In the genomic region with DNA sequence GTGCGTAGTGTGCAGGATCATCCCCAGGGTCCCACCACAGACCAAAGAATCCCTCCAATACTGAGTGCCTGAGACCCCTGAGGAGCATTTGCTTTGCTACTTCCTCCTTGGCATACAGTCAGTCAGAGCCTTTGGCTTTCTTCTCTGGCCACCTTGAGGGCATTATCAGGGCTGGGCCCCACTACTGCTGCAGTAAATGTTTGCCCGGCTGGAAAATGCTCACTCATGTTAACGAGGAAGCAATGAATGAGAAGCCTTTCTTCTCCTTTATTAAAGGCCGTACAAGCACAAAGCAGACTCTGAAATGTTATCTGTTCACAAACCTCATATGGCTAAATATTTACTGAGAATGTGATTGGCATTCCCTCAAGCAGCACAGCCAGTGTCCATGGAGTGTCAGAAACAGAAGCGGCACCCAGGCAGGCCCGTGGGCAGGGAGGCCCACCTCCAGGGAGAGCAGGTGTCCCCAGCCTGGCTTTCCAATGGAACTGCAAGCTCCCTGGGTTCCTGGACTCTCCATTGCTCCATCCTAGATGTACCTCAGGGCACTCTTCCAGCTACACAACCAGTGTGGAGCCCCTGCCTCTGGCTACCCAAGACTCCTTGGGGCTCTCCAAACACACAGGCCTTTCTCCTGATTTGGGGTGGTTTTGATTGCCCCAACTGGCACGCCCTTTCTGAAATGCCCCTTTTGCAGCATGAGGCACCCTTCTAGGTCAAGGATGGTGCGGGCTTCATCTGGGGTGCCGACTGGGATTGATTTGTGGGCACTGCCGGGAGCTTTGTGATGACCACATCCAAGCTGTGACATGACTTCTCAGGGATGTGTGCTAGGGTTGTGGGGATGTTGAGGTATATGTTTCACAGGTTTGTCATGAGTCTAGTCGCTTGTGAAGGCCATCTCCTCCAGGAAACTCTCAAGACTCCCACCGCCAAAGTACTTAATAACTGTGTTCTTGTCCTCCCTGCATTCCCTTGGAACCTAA, we compare ENCODE assay signal across 14 cellular contexts.
A peak's percentile ranks its signal among the peaks of the same experiment; 100 is the strongest.
DNase-seq lines count a peak whose midpoint lies in the region; ATAC-seq and TF ChIP-seq lines count a peak whose summit lies in the region.
"Had no signal": no experiment of that assay in that cellular context is flagged by ENCODE, and none has a peak within 500 bp of the region (broad histone marks: within the 10 kb centered on the region; RNA-seq: fewer than 3 reads in every experiment).

No MANE protein-coding gene starts in this region.

- no peaks in the 10 kb centered on the region for H3K36me3 ChIP-seq in naive thymus-derived CD4-positive, alpha-beta T cell (ENCODE audit: control insufficient read depth in 2 of 3, insufficient read depth in 3 of 3, low read length in 3 of 3)

- DNase-seq in KBM-7 (peak; percentile 35), H4 (ENCODE audit: low spot score) (no peak), NCI-H524 treated with DMSO at 0.1 percent for 48 hours (lab: John Stamatoyannopoulos, UW) (no peak)
- DNase-seq in naive thymus-derived CD4-positive, alpha-beta T cell: no peak
- no peak for DNase-seq in stimulated activated CD4-positive, alpha-beta T cell treated with anti-CD3 and anti-CD28 coated beads, Interleukin-4, amount 100 ng/mL, for 1 hour
- DNase-seq: activated CD4-positive, alpha-beta T cell treated with anti-CD3 and anti-CD28 coated beads, Interleukin-2, amount 50 U/mL, for 1 hour; activated effector memory CD4-positive, alpha-beta T cell treated with Interleukin-2 at 50 U/mL for 16 hours; CD4-positive, CD25-positive, alpha-beta regulatory T cell; stimulated activated CD4-positive, alpha-beta T cell treated with anti-CD3 and anti-CD28 coated beads, Interleukin-2, amount 100 ng/mL, for 24 hours had no signal

- peaks cover 19% of the 10 kb centered on the region for H3K9me3 Mint-ChIP-seq in dendritic cell treated with granulocyte-macrophage colony-stimulating factor and Interleukin-4, amounts not matched to agents 40 ng/mL and 50 ng/mL, for 4 days
- peaks cover 5 to 31% (median 12%) of the 10 kb centered on the region in 11 donors for H3K9me3 Mint-ChIP-seq in naive thymus-derived CD4-positive, alpha-beta T cell

- H3K4me3 Mint-ChIP-seq in dendritic cell treated with granulocyte-macrophage colony-stimulating factor and Interleukin-4, amounts not matched to agents 40 ng/mL and 50 ng/mL, for 4 days: no peak overlapping the region
- H3K4me3 Mint-ChIP-seq in naive thymus-derived CD4-positive, alpha-beta T cell: no peak overlapping the region
- H3K4me3 Mint-ChIP-seq: CD4-positive, CD25-positive, alpha-beta regulatory T cell; memory B cell; stimulated activated effector memory CD8-positive, alpha-beta T cell treated with anti-CD3 and anti-CD28 coated beads, Interleukin-12 subunit alpha, Interleukin-12 subunit beta, amount 100 ng/mL, for 72 hours had no signal

- intact Hi-C loops in dendritic cell treated with granulocyte-macrophage colony-stimulating factor and Interleukin-4, amounts not matched to agents 40 ng/mL and 50 ng/mL, for 4 days (cut with micrococcal nuclease): no loop called here
- intact Hi-C loops in naive thymus-derived CD4-positive, alpha-beta T cell (cut with micrococcal nuclease): no loop called here

- no peaks in the 10 kb centered on the region for H3K27me3 ChIP-seq in naive thymus-derived CD4-positive, alpha-beta T cell (ENCODE audit: control insufficient read depth in 2 of 2, insufficient read depth in 2 of 2, low read length in 2 of 2)

- H3K9me3 ChIP-seq in naive thymus-derived CD4-positive, alpha-beta T cell (ENCODE audit: control insufficient read depth in 2 of 3, low read length in 3 of 3): peaks cover 0 to 9% (median 0%) of the 10 kb centered on the region in 3 experiments

- TF ChIP-seq CTCF in C4-2B (conservative IDR thresholded peaks at IDR 0.05): no peak

- POLR2A ChIA-PET in naive thymus-derived CD4-positive, alpha-beta T cell (lab: Charles Lee): no interaction called here

- in situ Hi-C loops in KBM-7 (cut with MboI; ENCODE audit: low pct_unique_long_range_greater_than_20kb, low sequenced_read_pairs): no loop called here

- ATAC-seq in naive thymus-derived CD4-positive, alpha-beta T cell: peak; percentile 53
- no peak for ATAC-seq in SK-N-SH treated with all-trans-retinoic acid at 6 μM for 48 hours
- ATAC-seq: stimulated activated effector memory CD8-positive, alpha-beta T cell treated with anti-CD3 and anti-CD28 coated beads, Interleukin-12 subunit alpha, Interleukin-12 subunit beta, amount 100 ng/mL, for 72 hours had no signal

- peak overlapping the region; percentile 49 for H3K27ac ChIP-seq in C4-2B
- no peak overlapping the region for H3K27ac ChIP-seq in naive thymus-derived CD4-positive, alpha-beta T cell (ENCODE audit: low read depth, low read length)

- CTCF ChIA-PET in naive thymus-derived CD4-positive, alpha-beta T cell (lab: Charles Lee): no interaction called here

- H3K27me3 Mint-ChIP-seq in dendritic cell treated with granulocyte-macrophage colony-stimulating factor and Interleukin-4, amounts not matched to agents 40 ng/mL and 50 ng/mL, for 4 days: peaks cover 2% of the 10 kb centered on the region
- H3K27me3 Mint-ChIP-seq in naive thymus-derived CD4-positive, alpha-beta T cell: peaks cover 0 to 10% (median 0%) of the 10 kb centered on the region in 5 donors
- H3K27me3 Mint-ChIP-seq: CD4-positive, CD25-positive, alpha-beta regulatory T cell had no signal

- H3K36me3 Mint-ChIP-seq in dendritic cell treated with granulocyte-macrophage colony-stimulating factor and Interleukin-4, amounts not matched to agents 40 ng/mL and 50 ng/mL, for 4 days (ENCODE audit: low read depth): peaks cover 6% of the 10 kb centered on the region
- H3K36me3 Mint-ChIP-seq in naive thymus-derived CD4-positive, alpha-beta T cell: peaks cover under 1 to 6% (median 3%) of the 10 kb centered on the region in 5 donors
- H3K36me3 Mint-ChIP-seq: CD4-positive, CD25-positive, alpha-beta regulatory T cell; stimulated activated effector memory CD8-positive, alpha-beta T cell treated with anti-CD3 and anti-CD28 coated beads, Interleukin-12 subunit alpha, Interleukin-12 subunit beta, amount 100 ng/mL, for 72 hours had no signal

- no peak overlapping the region for H3K4me3 ChIP-seq in naive thymus-derived CD4-positive, alpha-beta T cell (ENCODE audit: low read length)

- H3K4me1 Mint-ChIP-seq in dendritic cell treated with granulocyte-macrophage colony-stimulating factor and Interleukin-4, amounts not matched to agents 40 ng/mL and 50 ng/mL, for 4 days (ENCODE audit: low read depth): peaks cover 52% of the 10 kb centered on the region
- H3K4me1 Mint-ChIP-seq in naive thymus-derived CD4-positive, alpha-beta T cell: peaks cover 6 to 18% (median 12%) of the 10 kb centered on the region in 7 donors
- H3K4me1 Mint-ChIP-seq: stimulated activated effector memory CD8-positive, alpha-beta T cell treated with anti-CD3 and anti-CD28 coated beads, Interleukin-12 subunit alpha, Interleukin-12 subunit beta, amount 100 ng/mL, for 72 hours had no signal

- peak overlapping the region; percentile 87 for H3K27ac Mint-ChIP-seq in dendritic cell treated with granulocyte-macrophage colony-stimulating factor and Interleukin-4, amounts not matched to agents 40 ng/mL and 50 ng/mL, for 4 days
- no peak overlapping the region for H3K27ac Mint-ChIP-seq in naive thymus-derived CD4-positive, alpha-beta T cell
- H3K27ac Mint-ChIP-seq: CD4-positive, CD25-positive, alpha-beta regulatory T cell; memory B cell; stimulated activated effector memory CD8-positive, alpha-beta T cell treated with anti-CD3 and anti-CD28 coated beads, Interleukin-12 subunit alpha, Interleukin-12 subunit beta, amount 100 ng/mL, for 72 hours had no signal

- no peaks in the 10 kb centered on the region for H3K4me1 ChIP-seq in naive thymus-derived CD4-positive, alpha-beta T cell (ENCODE audit: control insufficient read depth in 2 of 2, insufficient read depth in 2 of 2, low read length in 2 of 2)

TF ChIP-seq in SK-N-SH treated with all-trans-retinoic acid at 6 μM for 48 hours, 23 proteins besides CTCF, POLR2A, EP300 and RAD21 (continues in another document):
- TF ChIP-seq, protein P1, sequence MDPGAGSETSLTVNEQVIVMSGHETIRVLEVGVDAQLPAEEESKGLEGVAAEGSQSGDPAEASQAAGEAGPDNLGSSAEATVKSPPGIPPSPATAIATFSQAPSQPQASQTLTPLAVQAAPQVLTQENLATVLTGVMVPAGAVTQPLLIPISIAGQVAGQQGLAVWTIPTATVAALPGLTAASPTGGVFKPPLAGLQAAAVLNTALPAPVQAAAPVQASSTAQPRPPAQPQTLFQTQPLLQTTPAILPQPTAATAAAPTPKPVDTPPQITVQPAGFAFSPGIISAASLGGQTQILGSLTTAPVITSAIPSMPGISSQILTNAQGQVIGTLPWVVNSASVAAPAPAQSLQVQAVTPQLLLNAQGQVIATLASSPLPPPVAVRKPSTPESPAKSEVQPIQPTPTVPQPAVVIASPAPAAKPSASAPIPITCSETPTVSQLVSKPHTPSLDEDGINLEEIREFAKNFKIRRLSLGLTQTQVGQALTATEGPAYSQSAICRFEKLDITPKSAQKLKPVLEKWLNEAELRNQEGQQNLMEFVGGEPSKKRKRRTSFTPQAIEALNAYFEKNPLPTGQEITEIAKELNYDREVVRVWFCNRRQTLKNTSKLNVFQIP (CRISPR knock-in tag; IDR thresholded peaks at IDR 0.05; ENCODE audit: borderline replicate concordance, low read depth): no peak
- TF ChIP-seq ISL1 (CRISPR knock-in tag; IDR thresholded peaks at IDR 0.05) (no peak), CSDC2 (CRISPR knock-in tag; IDR thresholded peaks at IDR 0.05) (no peak), SNAI2 (CRISPR knock-in tag; IDR thresholded peaks at IDR 0.05) (no peak), GLIS3 (CRISPR knock-in tag; IDR thresholded peaks at IDR 0.05) (no peak)
- TF ChIP-seq, protein P2, sequence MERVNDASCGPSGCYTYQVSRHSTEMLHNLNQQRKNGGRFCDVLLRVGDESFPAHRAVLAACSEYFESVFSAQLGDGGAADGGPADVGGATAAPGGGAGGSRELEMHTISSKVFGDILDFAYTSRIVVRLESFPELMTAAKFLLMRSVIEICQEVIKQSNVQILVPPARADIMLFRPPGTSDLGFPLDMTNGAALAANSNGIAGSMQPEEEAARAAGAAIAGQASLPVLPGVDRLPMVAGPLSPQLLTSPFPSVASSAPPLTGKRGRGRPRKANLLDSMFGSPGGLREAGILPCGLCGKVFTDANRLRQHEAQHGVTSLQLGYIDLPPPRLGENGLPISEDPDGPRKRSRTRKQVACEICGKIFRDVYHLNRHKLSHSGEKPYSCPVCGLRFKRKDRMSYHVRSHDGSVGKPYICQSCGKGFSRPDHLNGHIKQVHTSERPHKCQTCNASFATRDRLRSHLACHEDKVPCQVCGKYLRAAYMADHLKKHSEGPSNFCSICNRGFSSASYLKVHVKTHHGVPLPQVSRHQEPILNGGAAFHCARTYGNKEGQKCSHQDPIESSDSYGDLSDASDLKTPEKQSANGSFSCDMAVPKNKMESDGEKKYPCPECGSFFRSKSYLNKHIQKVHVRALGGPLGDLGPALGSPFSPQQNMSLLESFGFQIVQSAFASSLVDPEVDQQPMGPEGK (CRISPR knock-in tag; IDR thresholded peaks at IDR 0.05; ENCODE audit: borderline replicate concordance): no peak
